In genomic region chr2:175741164-175741563, GRCh38 we compare ENCODE assay signal across 11 cellular contexts.
"Had no signal": no experiment of that assay in that cellular context is flagged by ENCODE, and none has a peak within 500 bp of the region (broad histone marks: within the 10 kb centered on the region; RNA-seq: fewer than 3 reads in every experiment).

No MANE protein-coding gene starts in this region.

- H3K4me2 ChIP-seq: GM23338 had no signal

- H2AFZ ChIP-seq: GM23248, GM23338 had no signal

- FAIRE-seq: H1, H54 had no signal

- H3K9me3 ChIP-seq: HAP-1 had no signal

- DNase-seq: GOT3, H7, H9, HCEC 1CT, HFFc6 had no signal

- H3K4me3 ChIP-seq: GM23248, GM23338, HAP-1 had no signal

- ATAC-seq: GM23338, HCT116 had no signal

- H3K36me3 ChIP-seq: HAP-1 had no signal

- H3K9ac ChIP-seq: GM23248 had no signal

- H3K4me1 ChIP-seq: HAP-1 had no signal
